Comparison of ENCODE assay signal across 1 cellular context in the genomic region with DNA sequence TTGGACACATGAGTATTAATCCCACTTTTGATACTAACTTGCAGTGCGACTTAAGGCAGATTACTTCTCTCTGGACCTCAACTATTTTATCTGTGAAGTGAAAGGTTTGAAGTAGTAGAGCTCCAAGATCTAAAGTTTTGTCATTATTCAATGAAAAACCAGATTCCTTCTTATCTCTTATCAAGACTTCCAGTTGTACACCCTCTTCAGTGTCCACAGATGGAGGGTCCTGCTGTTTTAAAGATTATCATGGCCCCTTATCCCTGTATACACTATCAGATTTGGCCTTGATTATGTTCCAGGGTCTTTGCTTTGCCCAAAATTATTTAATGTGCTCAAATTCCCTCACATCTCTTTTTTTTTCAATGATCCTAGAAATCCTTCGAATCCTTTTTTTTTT.
TF ChIP-seq lines count a peak whose summit lies in the region.

No MANE protein-coding gene starts in this region.

TF ChIP-seq in IMR-90, 13 proteins besides CTCF, POLR2A, EP300 and RAD21:
- no peak for TF ChIP-seq ELK1 (IDR thresholded peaks at IDR 0.05; ENCODE audit: borderline replicate concordance, low read depth, low read length)
- TF ChIP-seq BHLHE40 (IDR thresholded peaks at IDR 0.05; ENCODE audit: low read depth, low read length) = no peak
- no peak for TF ChIP-seq RFX5 (IDR thresholded peaks at IDR 0.05; ENCODE audit: low read depth, low read length)
- no peak for TF ChIP-seq SMC3 (IDR thresholded peaks at IDR 0.05; ENCODE audit: low read depth, low read length)
- TF ChIP-seq CEBPB (IDR thresholded peaks at IDR 0.05; ENCODE audit: low read depth, low read length) = no peak
- TF ChIP-seq, protein P1, sequence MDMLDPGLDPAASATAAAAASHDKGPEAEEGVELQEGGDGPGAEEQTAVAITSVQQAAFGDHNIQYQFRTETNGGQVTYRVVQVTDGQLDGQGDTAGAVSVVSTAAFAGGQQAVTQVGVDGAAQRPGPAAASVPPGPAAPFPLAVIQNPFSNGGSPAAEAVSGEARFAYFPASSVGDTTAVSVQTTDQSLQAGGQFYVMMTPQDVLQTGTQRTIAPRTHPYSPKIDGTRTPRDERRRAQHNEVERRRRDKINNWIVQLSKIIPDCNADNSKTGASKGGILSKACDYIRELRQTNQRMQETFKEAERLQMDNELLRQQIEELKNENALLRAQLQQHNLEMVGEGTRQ (IDR thresholded peaks at IDR 0.05; ENCODE audit: low read depth, low read length) = no peak
- no peak for TF ChIP-seq NFE2L2 (IDR thresholded peaks at IDR 0.05; ENCODE audit: low read depth, low read length)
- TF ChIP-seq CHD1 (IDR thresholded peaks at IDR 0.05; ENCODE audit: low read depth, low read length) = no peak
- TF ChIP-seq RCOR1 (IDR thresholded peaks at IDR 0.05; ENCODE audit: insufficient replicate concordance, low read length) = no peak
